28 cellular contexts compared by ENCODE assay signal in genomic region chr3:186440850-186441249, GRCh38.
"Had no signal": no experiment of that assay in that cellular context is flagged by ENCODE, and none has a peak within 500 bp of the region (broad histone marks: within the 10 kb centered on the region; RNA-seq: fewer than 3 reads in every experiment).

No MANE protein-coding gene starts in this region.

- H3K9me3 ChIP-seq: breast epithelium, uterus had no signal

- H3K4me1 ChIP-seq: breast epithelium, neural progenitor cell, uterus had no signal

- DNase-seq: activated CD4-positive, alpha-beta memory T cell treated with anti-CD3 and anti-CD28 coated beads, Interleukin-2, amount 10 ng/mL, durations not matched to agents 7 days and 5 days; activated CD4-positive, alpha-beta T cell treated with anti-CD3 and anti-CD28 coated beads, Interleukin-2, amount 10 ng/mL, durations not matched to agents 24 days and 14 days; activated CD4-positive, CD25-positive, alpha-beta regulatory T cell treated with anti-CD3 and anti-CD28 coated beads, Interleukin-2, amount 50 U/mL, for 72 hours; activated gamma-delta T cell treated with Interleukin-2 at 50 U/mL for 16 hours; activated naive CD4-positive, alpha-beta T cell treated with anti-CD3 and anti-CD28 coated beads, Interleukin-2, amount 50 U/mL, for 16 hours; activated naive CD8-positive, alpha-beta T cell treated with anti-CD3 and anti-CD28 coated beads, Interleukin-2, amount 50 U/mL, for 24 hours; activated T-cell treated with anti-CD3 and anti-CD28 coated beads, Interleukin-2, amount 50 U/mL, for 4 hours; amygdala; effector CD8-positive, alpha-beta T cell; hippocampal formation; left cardiac atrium; natural killer cell; occipital lobe; posterior cingulate gyrus; stimulated activated CD4-positive, alpha-beta T cell treated with anti-CD3 and anti-CD28 coated beads, Interleukin-1b, Interleukin-23, amount 100 ng/mL, for 48 hours; stimulated activated CD4-positive, alpha-beta T cell treated with anti-CD3 and anti-CD28 coated beads, Interleukin-4, amount 100 ng/mL, for 4 hours; stimulated activated CD8-positive, alpha-beta memory T cell treated with anti-CD3 and anti-CD28 coated beads, Interleukin-4, amount 100 ng/mL, for 48 hours; stimulated activated naive CD8-positive, alpha-beta T cell treated with anti-CD3 and anti-CD28 coated beads, Interleukin-15, amount 100 ng/mL, for 72 hours; substantia nigra; T-helper 2 cell; uterus had no signal

- H3K36me3 ChIP-seq: breast epithelium, neural progenitor cell, uterus had no signal

- H3K27ac ChIP-seq: breast epithelium, epithelial cell of prostate, neural progenitor cell, uterus had no signal

- ATAC-seq: activated naive CD8-positive, alpha-beta T cell treated with anti-CD3 and anti-CD28 coated beads, Interleukin-2, amount 50 U/mL, for 24 hours; activated T-cell treated with anti-CD3 and anti-CD28 coated beads, Interleukin-2, amount 50 U/mL, for 4 hours; activated T-helper 17 cell treated with anti-CD3 and anti-CD28 coated beads, Interleukin-2, amount 50 U/mL, for 72 hours; natural killer cell; sciatic nerve; stimulated activated memory B cell treated with anti-CD40 and anti-IgM and Interleukin-4, amounts not matched to agents 10 μg/mL and 1 μg/mL and 100 μg/mL, for 72 hours; stimulated activated naive CD8-positive, alpha-beta T cell treated with anti-CD3 and anti-CD28 coated beads, Interleukin-15, amount 100 ng/mL, for 72 hours had no signal

- H3K4me3 ChIP-seq: breast epithelium, neural progenitor cell, smooth muscle cell, uterus had no signal

- H3K27me3 ChIP-seq: breast epithelium, neural progenitor cell, uterus had no signal
